25 cellular contexts compared by ENCODE assay signal in genomic region chr22:36056980-36057379, GRCh38. TPM values are rescaled to one million over a fixed set of nuclear protein-coding genes. Genes with fewer than 3 reads are reported as not detected.
DNase-seq lines count a peak whose midpoint lies in the region; ATAC-seq and TF ChIP-seq lines count a peak whose summit lies in the region.
"Had no signal": no experiment of that assay in that cellular context is flagged by ENCODE, and none has a peak within 500 bp of the region (broad histone marks: within the 10 kb centered on the region; RNA-seq: fewer than 3 reads in every experiment).

No MANE protein-coding gene starts in this region.

- no peak overlapping the region for H3K4me3 ChIP-seq in SK-N-SH (ENCODE audit: low read depth in 2 of 2, low read length in 1 of 2)
- no peak overlapping the region for H3K4me3 ChIP-seq in foreskin fibroblast (ENCODE audit: low read depth in 1 of 2, low read length in 2 of 2)
- no peak overlapping the region for H3K4me3 ChIP-seq in A673 (ENCODE audit: low read depth, low read length, poor library complexity, severe bottlenecking)
- H3K4me3 ChIP-seq: heart right ventricle, left lung, stomach, tibial nerve had no signal

- H3K9me3 Mint-ChIP-seq in stimulated activated naive CD8-positive, alpha-beta T cell treated with anti-CD3 and anti-CD28 coated beads, Interleukin-15, amount 100 ng/mL, for 72 hours, result no peaks in the 10 kb centered on the region
- H3K9me3 Mint-ChIP-seq: activated CD4-positive, alpha-beta T cell treated with anti-CD3 and anti-CD28 coated beads, Interleukin-2, amount 10 ng/mL, durations not matched to agents 7 days and 5 days; activated T-helper 17 cell treated with anti-CD3 and anti-CD28 coated beads, Interleukin-2, amount 50 U/mL, for 72 hours; mesothelial cell of epicardium; natural killer cell treated with Interleukin-12 subunit alpha and Interleukin-12 subunit beta and Interleukin-15 and Interleukin-18, amount 100 ng/mL, for 72 hours had no signal

- H4K20me1 ChIP-seq in SK-N-SH (ENCODE audit: insufficient read depth), result no peaks in the 10 kb centered on the region

- H3K9me3 ChIP-seq in SK-N-SH (no peaks in the 10 kb centered on the region), A673 (ENCODE audit: low read depth, low read length, poor library complexity, severe bottlenecking) (no peaks in the 10 kb centered on the region)
- H3K9me3 ChIP-seq: heart right ventricle, left lung, stomach, tibial nerve had no signal

- no peaks in the 10 kb centered on the region for H3K9me2 ChIP-seq in SK-N-SH

- no peak for TF ChIP-seq RAD21 in SK-N-SH (IDR thresholded peaks at IDR 0.05; ENCODE audit: low read length)

- intact Hi-C loops in A673 (cut with micrococcal nuclease; ENCODE audit: unreplicated experiment), result no loop called here

- TF ChIP-seq CTCF in SK-N-SH (IDR thresholded peaks at IDR 0.05) (no peak), foreskin fibroblast (IDR thresholded peaks at IDR 0.05; ENCODE audit: low read depth, low read length) (no peak), A673 (conservative IDR thresholded peaks at IDR 0.05; ENCODE audit: low read depth, low read length) (no peak)

- no peak overlapping the region for H2AFZ ChIP-seq in SK-N-SH (ENCODE audit: low read depth)
- H2AFZ ChIP-seq: parathyroid adenoma had no signal

- no TSS peak for BruUV-seq in A673 (replicated peaks; lab: Mats Ljungman, UMichigan)

- H3K4me1 ChIP-seq in SK-N-SH (ENCODE audit: control insufficient read depth in 1 of 2, insufficient read depth in 2 of 2, low read depth in 1 of 2, low read length in 1 of 2) (peaks cover 5 to 10% of the 10 kb centered on the region in 2 experiments; a peak in 2 of 4 replicates), A673 (ENCODE audit: insufficient read depth, low read length, poor library complexity, severe bottlenecking) (peaks cover 8% of the 10 kb centered on the region)
- H3K4me1 ChIP-seq: left lung, tibial nerve had no signal

- H3K27me3 ChIP-seq in SK-N-SH (ENCODE audit: insufficient read depth) (no peaks in the 10 kb centered on the region), A673 (replicated peaks; ENCODE audit: insufficient read depth, low read depth, low read length, poor library complexity) (no peaks in the 10 kb centered on the region)
- H3K27me3 ChIP-seq: brain microvascular endothelial cell, heart right ventricle, left lung, stomach, tibial nerve had no signal

- H3K79me2 ChIP-seq in SK-N-SH (ENCODE audit: insufficient read depth), result no peaks in the 10 kb centered on the region
- H3K79me2 ChIP-seq: parathyroid adenoma had no signal

- H3K4me1 Mint-ChIP-seq in stimulated activated naive CD8-positive, alpha-beta T cell treated with anti-CD3 and anti-CD28 coated beads, Interleukin-15, amount 100 ng/mL, for 72 hours, result peaks cover 9% of the 10 kb centered on the region

- H3K36me3 ChIP-seq in SK-N-SH (replicated peaks in 1 of 2; ENCODE audit: control insufficient read depth in 1 of 2, insufficient read depth in 2 of 2, low read length in 1 of 2) (no peaks in the 10 kb centered on the region), A673 (ENCODE audit: insufficient read depth, low read length, poor library complexity, severe bottlenecking) (no peaks in the 10 kb centered on the region)
- H3K36me3 ChIP-seq: brain microvascular endothelial cell, heart right ventricle, left lung, stomach, tibial nerve had no signal

- H3K27ac Mint-ChIP-seq in stimulated activated naive CD8-positive, alpha-beta T cell treated with anti-CD3 and anti-CD28 coated beads, Interleukin-15, amount 100 ng/mL, for 72 hours, result no peak overlapping the region
- H3K27ac Mint-ChIP-seq: activated CD4-positive, alpha-beta T cell treated with anti-CD3 and anti-CD28 coated beads, Interleukin-2, amount 10 ng/mL, durations not matched to agents 7 days and 5 days; activated CD8-positive, alpha-beta memory T cell treated with anti-CD3 and anti-CD28 coated beads, Interleukin-2, amount 10 ng/mL, durations not matched to agents 7 days and 5 days; mesothelial cell of epicardium; natural killer cell treated with Interleukin-12 subunit alpha and Interleukin-12 subunit beta and Interleukin-15 and Interleukin-18, amount 100 ng/mL, for 72 hours had no signal

- WGBS in SK-N-SH (ENCODE audit: low lambda C conversion rate), result 64% methylated on average over 1 of the region's 1 CpG

- TF ChIP-seq EP300 in SK-N-SH (IDR thresholded peaks at IDR 0.05; ENCODE audit: borderline replicate concordance in 1 of 2, low read depth in 1 of 2, low read length in 1 of 2), result no peak

- peaks cover 24% of the 10 kb centered on the region for H3K27me3 Mint-ChIP-seq in stimulated activated naive CD8-positive, alpha-beta T cell treated with anti-CD3 and anti-CD28 coated beads, Interleukin-15, amount 100 ng/mL, for 72 hours

- peak; percentile 52 for ATAC-seq in stimulated activated naive CD8-positive, alpha-beta T cell treated with anti-CD3 and anti-CD28 coated beads, Interleukin-15, Interleukin-2, amounts not matched to agents 100 U/mL and 50 U/mL, for 24 hours
- ATAC-seq in stimulated activated naive CD8-positive, alpha-beta T cell treated with anti-CD3 and anti-CD28 coated beads, Interleukin-15, amount 100 ng/mL, for 72 hours, result no peak
- no peak for ATAC-seq in HG02885 (IDR thresholded peaks at IDR 0.05; ENCODE audit: poor library complexity, unreplicated experiment)
- ATAC-seq: activated CD8-positive, alpha-beta memory T cell treated with anti-CD3 and anti-CD28 coated beads, Interleukin-2, amount 10 ng/mL, durations not matched to agents 7 days and 5 days; activated T-helper 17 cell treated with anti-CD3 and anti-CD28 coated beads, Interleukin-2, amount 50 U/mL, for 72 hours; heart right ventricle; left lung; natural killer cell treated with Interleukin-12 subunit alpha and Interleukin-12 subunit beta and Interleukin-15 and Interleukin-18, amount 100 ng/mL, for 72 hours; right cardiac atrium had no signal

- no peak overlapping the region for H3K4me3 Mint-ChIP-seq in stimulated activated naive CD8-positive, alpha-beta T cell treated with anti-CD3 and anti-CD28 coated beads, Interleukin-15, amount 100 ng/mL, for 72 hours
- H3K4me3 Mint-ChIP-seq: activated CD4-positive, alpha-beta T cell treated with anti-CD3 and anti-CD28 coated beads, Interleukin-2, amount 10 ng/mL, durations not matched to agents 7 days and 5 days; activated CD8-positive, alpha-beta memory T cell treated with anti-CD3 and anti-CD28 coated beads, Interleukin-2, amount 10 ng/mL, durations not matched to agents 7 days and 5 days; activated T-helper 17 cell treated with anti-CD3 and anti-CD28 coated beads, Interleukin-2, amount 50 U/mL, for 72 hours; mesothelial cell of epicardium; natural killer cell treated with Interleukin-12 subunit alpha and Interleukin-12 subunit beta and Interleukin-15 and Interleukin-18, amount 100 ng/mL, for 72 hours had no signal

- H3K27ac ChIP-seq in SK-N-SH (ENCODE audit: low read depth in 2 of 2, low read length in 1 of 2) (peak overlapping the region in 1 of 2 experiments; percentile 52; a peak in 2 of 4 replicates), A673 (ENCODE audit: low read depth, low read length, poor library complexity, severe bottlenecking) (no peak overlapping the region)
- H3K27ac ChIP-seq: brain microvascular endothelial cell, left lung, parathyroid adenoma, stomach, tibial nerve, VCaP had no signal

- POLR2A ChIA-PET in SK-N-SH (lab: Yijun Ruan, JAX) (interaction anchor here (0.9 kb wide), 1 partner anchor 9 kb away, joined by 3 read pairs; no protein-coding TSS in a partner anchor), A673 (lab: Charles Lee; ENCODE audit: low non-redundant PET) (no interaction called here)

- 0 out of 2 replicates have a peak overlapping the region, but pooled peaks have one; percentile 8 for H3K4me2 ChIP-seq in SK-N-SH

- CTCF ChIA-PET in SK-N-SH (lab: Yijun Ruan, JAX) (interaction anchor here (1.5 to 4.6 kb wide), 2 partner anchors 9 to 67 kb away, joined by 5 to 54 read pairs; no protein-coding TSS in a partner anchor), A673 (lab: Charles Lee) (interaction anchor here (0.6 kb wide), 1 partner anchor 75 kb away, joined by 5 read pairs; no protein-coding TSS in a partner anchor)

- no peak overlapping the region for H3K9ac ChIP-seq in SK-N-SH
- H3K9ac ChIP-seq: parathyroid adenoma had no signal

- no peak for DNase-seq in stimulated activated naive CD8-positive, alpha-beta T cell treated with anti-CD3 and anti-CD28 coated beads, Interleukin-15, Interleukin-2, amounts not matched to agents 100 U/mL and 50 U/mL, for 24 hours
- DNase-seq in stimulated activated naive CD8-positive, alpha-beta T cell treated with anti-CD3 and anti-CD28 coated beads, Interleukin-15, amount 100 ng/mL, for 72 hours, result no peak
- DNase-seq in SK-N-SH, result no peak
- DNase-seq in foreskin fibroblast, result peak; percentile 42 to 69
- no peak for DNase-seq in activated CD4-positive, alpha-beta T cell treated with anti-CD3 and anti-CD28 coated beads for 1 hour
- no peak for DNase-seq in A673 (ENCODE audit: low spot score)
- DNase-seq in NOMO-1 (lab: John Stamatoyannopoulos, UW; ENCODE audit: unreplicated experiment in 2 of 2), result no peak
- DNase-seq: activated CD4-positive, alpha-beta T cell treated with anti-CD3 and anti-CD28 coated beads, Interleukin-2, amount 10 ng/mL, durations not matched to agents 7 days and 5 days; activated CD8-positive, alpha-beta memory T cell treated with anti-CD3 and anti-CD28 coated beads, Interleukin-2, amount 10 ng/mL, durations not matched to agents 7 days and 5 days; brain microvascular endothelial cell; COR-L47; heart right ventricle; left lung; NCI-H1417 treated with DMSO at 0.1 percent for 48 hours; NCI-H524 treated with DMSO at 0.1 percent for 48 hours; right cardiac atrium; SHP77; stomach had no signal

- peaks cover 7% of the 10 kb centered on the region for H3F3A ChIP-seq in SK-N-SH (replicated peaks; ENCODE audit: insufficient read depth)

TF ChIP-seq in SK-N-SH, 30 proteins besides CTCF, POLR2A, EP300 and RAD21 (continues in another document):
- TF ChIP-seq, protein P1, sequence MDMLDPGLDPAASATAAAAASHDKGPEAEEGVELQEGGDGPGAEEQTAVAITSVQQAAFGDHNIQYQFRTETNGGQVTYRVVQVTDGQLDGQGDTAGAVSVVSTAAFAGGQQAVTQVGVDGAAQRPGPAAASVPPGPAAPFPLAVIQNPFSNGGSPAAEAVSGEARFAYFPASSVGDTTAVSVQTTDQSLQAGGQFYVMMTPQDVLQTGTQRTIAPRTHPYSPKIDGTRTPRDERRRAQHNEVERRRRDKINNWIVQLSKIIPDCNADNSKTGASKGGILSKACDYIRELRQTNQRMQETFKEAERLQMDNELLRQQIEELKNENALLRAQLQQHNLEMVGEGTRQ (IDR thresholded peaks at IDR 0.05; ENCODE audit: borderline replicate concordance, low read depth, low read length), result no peak
- TF ChIP-seq FOXJ3 (CRISPR knock-in tag; IDR thresholded peaks at IDR 0.05) (no peak), RXRA (IDR thresholded peaks at IDR 0.05; ENCODE audit: borderline replicate concordance, low read depth) (peak; percentile 49; the same call in 1 of the 2 replicates), FOSL2 (IDR thresholded peaks at IDR 0.05; ENCODE audit: borderline replicate concordance, low read depth) (peak; percentile 49; the same call in 1 of the 2 replicates), CHD2 (IDR thresholded peaks at IDR 0.05; ENCODE audit: low read length, partially characterized antibody) (no peak)

RNA-seq across cellular contexts. Expression of gene RBFOX2, which starts 28.4 kb away (rescaled TPM):
- 115 and 151 TPM in 2 replicates for polyA plus RNA-seq in SK-N-SH (2012; rRNA removed)
- 92.8 and 114 TPM in 2 replicates for polyA plus RNA-seq in SK-N-SH (2012; cell fraction: cytosol; rRNA removed)
- polyA plus RNA-seq in SK-N-SH (2012; cell fraction: nucleus; rRNA removed), result 125 and 168 TPM in 2 replicates
- total RNA-seq in A673 (2021), result 142 and 154 TPM in 2 replicates

Comparison
In these comparisons a context has a peak if more than half of its experiments do, and no peak if none do; other contexts are left out.
1. DNase-seq: peak in foreskin fibroblast (2 of 2); none in stimulated activated naive CD8-positive, alpha-beta T cell treated with anti-CD3 and anti-CD28 coated beads, Interleukin-15, Interleukin-2, amounts not matched to agents 100 U/mL and 50 U/mL, for 24 hours (single experiment), stimulated activated naive CD8-positive, alpha-beta T cell treated with anti-CD3 and anti-CD28 coated beads, Interleukin-15, amount 100 ng/mL, for 72 hours (0 of 2), SK-N-SH (single experiment), activated CD4-positive, alpha-beta T cell treated with anti-CD3 and anti-CD28 coated beads for 1 hour (single experiment), A673 (single experiment) and NOMO-1 (0 of 2).